ENCODE assay signal across 8 cellular contexts in genomic region chr12:57940052-57940914, GRCh38. TPM values are rescaled to one million over a fixed set of nuclear protein-coding genes. Genes with fewer than 3 reads are reported as not detected.
DNase-seq lines count a peak whose midpoint lies in the region; ATAC-seq, FAIRE-seq and TF ChIP-seq lines count a peak whose summit lies in the region.

No MANE protein-coding gene starts in this region.

- no peak overlapping the region for H3K14ac ChIP-seq in trophoblast cell (ENCODE audit: low read length)

- CTCF ChIA-PET in PC-3 (lab: Charles Lee) (interaction anchor here (0.6 to 0.7 kb wide), 2 partner anchors 401 to 486 kb away, joined by 3 read pairs; no protein-coding TSS in a partner anchor), endothelial cell of umbilical vein (lab: Charles Lee) (interaction anchor here (0.6 to 1.0 kb wide), 3 partner anchors 115 to 1225 kb away, joined by 3 read pairs; no protein-coding TSS in a partner anchor)

- no CpG with 5 or more reads among the region's 2 CpGs for WGBS in trophoblast cell (ENCODE audit: extremely low coverage, insufficient coverage, insufficient read length)

- no peaks in the 10 kb centered on the region for H3K9me1 ChIP-seq in endothelial cell of umbilical vein (replicated peaks; ENCODE audit: control insufficient read depth, extremely low read depth, insufficient read depth, low read length)

- H3K27me3 ChIP-seq in PC-3 (ENCODE audit: low read length) (no peaks in the 10 kb centered on the region), endothelial cell of umbilical vein (ENCODE audit: control insufficient read depth in 2 of 2, insufficient read depth in 2 of 2, low read length in 2 of 2) (no peaks in the 10 kb centered on the region), trophoblast cell (ENCODE audit: insufficient read depth, low read length) (no peaks in the 10 kb centered on the region)

- BruUV-seq in PC-3 (replicated peaks; lab: Mats Ljungman, UMichigan) (no TSS peak), endothelial cell of umbilical vein (replicated peaks; lab: Mats Ljungman, UMichigan) (no TSS peak)

- no peak overlapping the region for H4K8ac ChIP-seq in trophoblast cell (ENCODE audit: low read depth, low read length)

- H2BK12ac ChIP-seq in trophoblast cell (ENCODE audit: low read length): no peak overlapping the region

- no peak overlapping the region for H2BK120ac ChIP-seq in trophoblast cell (ENCODE audit: insufficient read depth, low read length, poor library complexity)

- TF ChIP-seq CTCF in PC-3 (conservative IDR thresholded peaks at IDR 0.05; ENCODE audit: low read depth, low read length) (no peak), endothelial cell of umbilical vein (IDR thresholded peaks at IDR 0.05; ENCODE audit: extremely low read depth in 1 of 2, insufficient read depth in 1 of 2, low read depth in 1 of 2, low read length in 2 of 2) (no peak)

- H3K9me3 ChIP-seq in PC-3 (ENCODE audit: low read length): no peaks in the 10 kb centered on the region
- no peaks in the 10 kb centered on the region for H3K9me3 ChIP-seq in endothelial cell of umbilical vein (replicated peaks; ENCODE audit: control insufficient read depth, insufficient read depth, low read length)
- H3K9me3 ChIP-seq in trophoblast cell (ENCODE audit: insufficient read depth, low read depth, low read length): peaks cover 2% of the 10 kb centered on the region

- H3K79me1 ChIP-seq in trophoblast cell (ENCODE audit: low read length): peaks cover 5% of the 10 kb centered on the region

- DNase-seq in GF-D8 (lab: John Stamatoyannopoulos, UW) (peak; percentile 30), PC-3 (no peak), endothelial cell of umbilical vein (ENCODE audit: low read depth, low spot score) (no peak), trophoblast cell (no peak), RCC 7860 (ENCODE audit: low spot score) (no peak)

- H3K18ac ChIP-seq in trophoblast cell (ENCODE audit: low read length): no peak overlapping the region

- H4K12ac ChIP-seq in trophoblast cell (ENCODE audit: low read depth, low read length): no peak overlapping the region

- no peak for TF ChIP-seq POLR2A in endothelial cell of umbilical vein (IDR thresholded peaks at IDR 0.05; ENCODE audit: low read depth, low read length)

- dilution Hi-C loops in endothelial cell of umbilical vein (cut with MboI; ENCODE audit: extremely low pct_ligation_motif_present, low sequenced_read_pairs): no loop called here

- H3K4ac ChIP-seq in trophoblast cell (ENCODE audit: low read depth, low read length): no peak overlapping the region

- H3K4me2 ChIP-seq in PC-3 (ENCODE audit: low read length) (peak overlapping the region; percentile 94), endothelial cell of umbilical vein (ENCODE audit: insufficient read depth, low read length) (peak overlapping the region; percentile 74), trophoblast cell (ENCODE audit: low read length) (peak overlapping the region; percentile 85)

- POLR2A ChIA-PET in PC-3 (lab: Charles Lee; ENCODE audit: unreplicated experiment) (interaction anchor here (0.6 to 1.0 kb wide), 3 partner anchors 230 to 588 kb away, joined by 5 to 26 read pairs (median 6); no protein-coding TSS in a partner anchor), endothelial cell of umbilical vein (lab: Charles Lee) (interaction anchor here (1.1 kb wide), 1 partner anchor 44 kb away, joined by 4 read pairs; no protein-coding TSS in a partner anchor)

- H3K27ac ChIP-seq in PC-3 (ENCODE audit: low read length): no peak overlapping the region
- no peak overlapping the region for H3K27ac ChIP-seq in endothelial cell of umbilical vein (ENCODE audit: insufficient read depth, low read depth, low read length)
- no peak overlapping the region for H3K27ac ChIP-seq in trophoblast cell (ENCODE audit: low read depth, low read length)

- peak overlapping the region; percentile 81 for H3K4me3 ChIP-seq in PC-3 (ENCODE audit: low read length)
- H3K4me3 ChIP-seq in endothelial cell of umbilical vein (replicated peaks in 1 of 3; ENCODE audit: insufficient read depth in 1 of 3, low read depth in 1 of 3, low read length in 3 of 3): no peak overlapping the region
- H3K4me3 ChIP-seq in trophoblast cell (ENCODE audit: low read depth, low read length): no peak overlapping the region

- no peak overlapping the region for H2BK5ac ChIP-seq in trophoblast cell (ENCODE audit: low read depth, low read length, poor library complexity)

- FAIRE-seq in endothelial cell of umbilical vein (lab: Jason Lieb, UNC): no peak
- FAIRE-seq in RCC 7860 (lab: Jason Lieb, UNC): no peak

- no peak overlapping the region for H4K91ac ChIP-seq in trophoblast cell (ENCODE audit: low read depth, low read length)

- no peaks in the 10 kb centered on the region for H3K9me2 ChIP-seq in PC-3 (replicated peaks; ENCODE audit: low read length)

- ATAC-seq in PC-3: no peak
- ATAC-seq in HG03442 (IDR thresholded peaks at IDR 0.05; ENCODE audit: unreplicated experiment): no peak
- ATAC-seq in GM21576 (IDR thresholded peaks at IDR 0.05; ENCODE audit: unreplicated experiment): no peak
- ATAC-seq in GM18519 (IDR thresholded peaks at IDR 0.05; ENCODE audit: low FRiP score, unreplicated experiment): no peak

- H2AK5ac ChIP-seq in trophoblast cell (ENCODE audit: low read length): no peak overlapping the region

- no peaks in the 10 kb centered on the region for H3K36me3 ChIP-seq in PC-3 (ENCODE audit: low read depth, low read length)
- no peaks in the 10 kb centered on the region for H3K36me3 ChIP-seq in endothelial cell of umbilical vein (ENCODE audit: control insufficient read depth in 2 of 2, extremely low read depth in 1 of 2, insufficient read depth in 2 of 2, low read length in 2 of 2)
- H3K36me3 ChIP-seq in trophoblast cell (ENCODE audit: control insufficient read depth in 1 of 2, insufficient read depth in 2 of 2, low read length in 2 of 2): no peaks in the 10 kb centered on the region

- H4K20me1 ChIP-seq in PC-3 (ENCODE audit: low read length) (no peaks in the 10 kb centered on the region), endothelial cell of umbilical vein (replicated peaks; ENCODE audit: control insufficient read depth, extremely low read depth, insufficient read depth, low read length) (no peaks in the 10 kb centered on the region)

- no peak overlapping the region for H3K23ac ChIP-seq in trophoblast cell (ENCODE audit: low read length)

- H3K79me2 ChIP-seq in PC-3 (ENCODE audit: low read length) (peaks cover 12% of the 10 kb centered on the region), endothelial cell of umbilical vein (ENCODE audit: control insufficient read depth, insufficient read depth, low read length) (no peaks in the 10 kb centered on the region), trophoblast cell (ENCODE audit: control insufficient read depth, insufficient read depth, low read length, poor library complexity) (peaks cover 3% of the 10 kb centered on the region)

- H3K4me1 ChIP-seq in PC-3 (ENCODE audit: insufficient read depth, low read length): peaks cover 22% of the 10 kb centered on the region
- peaks cover 14% of the 10 kb centered on the region for H3K4me1 ChIP-seq in endothelial cell of umbilical vein (ENCODE audit: control insufficient read depth, extremely low read depth, insufficient read depth, low read length)
- no peaks in the 10 kb centered on the region for H3K4me1 ChIP-seq in trophoblast cell (ENCODE audit: control insufficient read depth in 1 of 2, insufficient read depth in 2 of 2, low read length in 2 of 2)

- H3K9ac ChIP-seq in PC-3 (ENCODE audit: low read length) (peak overlapping the region; percentile 48), endothelial cell of umbilical vein (replicated peaks; ENCODE audit: extremely low read depth, insufficient read depth, low read length) (no peak overlapping the region), trophoblast cell (ENCODE audit: low read length) (no peak overlapping the region)

- no peaks in the 10 kb centered on the region for H3F3A ChIP-seq in PC-3 (ENCODE audit: low read length, unreplicated experiment)

- intact Hi-C loops in PC-3 (cut with micrococcal nuclease) (no loop called here), endothelial cell of umbilical vein (cut with micrococcal nuclease) (no loop called here)

- H2AFZ ChIP-seq in PC-3 (ENCODE audit: low read length) (peak overlapping the region; percentile 92), endothelial cell of umbilical vein (ENCODE audit: low read depth, low read length) (peak overlapping the region; percentile 99), trophoblast cell (ENCODE audit: insufficient read depth, low read length, poor library complexity) (no peak overlapping the region)

TF ChIP-seq in endothelial cell of umbilical vein, 7 proteins besides CTCF, POLR2A, EP300 and RAD21:
- TF ChIP-seq FOS (IDR thresholded peaks at IDR 0.05; ENCODE audit: borderline replicate concordance, insufficient read depth, low read length) (no peak), EZH2 (IDR thresholded peaks at IDR 0.05; ENCODE audit: borderline replicate concordance, low read depth, low read length, severe bottlenecking) (no peak), JUN (IDR thresholded peaks at IDR 0.05; ENCODE audit: borderline replicate concordance, insufficient read depth, insufficient read length, low read depth) (no peak), MAX (IDR thresholded peaks at IDR 0.05; ENCODE audit: insufficient read depth, insufficient read length) (no peak), GATA2 (IDR thresholded peaks at IDR 0.05; ENCODE audit: insufficient read depth, insufficient read length, low read depth, low read length) (no peak), MYC (IDR thresholded peaks at IDR 0.05; ENCODE audit: low read depth, low read length) (no peak), POLR2AphosphoS5 (IDR thresholded peaks at IDR 0.05; ENCODE audit: insufficient read depth, low read depth, low read length) (no peak)

RNA-seq across cellular contexts. Expression of gene ATP23, which starts 1.1 kb away (rescaled TPM):
- total RNA-seq in PC-3 (2014; rRNA removed) (14.7 and 19.4 TPM in 2 replicates), endothelial cell of umbilical vein (5.9 and 7.2 TPM in 2 replicates)
- 9.0 and 14.5 TPM in 2 replicates for polyA plus RNA-seq in endothelial cell of umbilical vein
- 6.4 and 9.6 TPM in 2 replicates for polyA plus RNA-seq in endothelial cell of umbilical vein (2011; cell fraction: cytosol; rRNA removed)
- 3.6 and 3.9 TPM in 2 replicates for polyA plus RNA-seq in endothelial cell of umbilical vein (2011; cell fraction: nucleus; rRNA removed)
- 5.7 and 5.8 TPM in 2 replicates for polyA plus RNA-seq in endothelial cell of umbilical vein (2012)
- 6.4 and 9.4 TPM in 2 replicates for polyA minus RNA-seq in endothelial cell of umbilical vein
- polyA minus RNA-seq in endothelial cell of umbilical vein (2011; cell fraction: cytosol; rRNA and poly(A)+ RNA removed): 1.8 TPM
- polyA minus RNA-seq in endothelial cell of umbilical vein (2011; cell fraction: nucleus; rRNA and poly(A)+ RNA removed): 0.63 and 0.96 TPM in 2 replicates
- polyA plus RNA-seq in trophoblast cell (2013): 2.7 and 3.4 TPM in 2 replicates
